ENCODE assay signal across 23 cellular contexts in the genomic region with DNA sequence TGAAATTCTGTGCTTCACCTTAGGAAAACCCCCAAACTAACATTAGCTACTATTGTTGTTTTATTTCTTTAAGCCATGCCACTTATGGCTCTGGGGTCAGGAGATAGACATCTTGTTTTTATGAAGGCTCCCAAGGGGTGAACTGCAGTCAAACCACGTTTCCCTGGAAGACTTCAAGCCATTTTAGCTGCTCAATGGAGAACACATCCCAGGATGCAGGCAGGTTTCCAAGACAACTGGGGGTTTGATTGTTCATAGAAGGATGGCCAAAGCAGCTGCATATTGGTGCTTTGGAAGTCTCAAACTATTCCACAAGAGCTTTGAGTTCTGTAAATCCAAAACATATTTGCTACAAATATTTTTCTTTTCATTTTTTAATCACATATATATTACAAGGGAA.
"Had no signal": no experiment of that assay in that cellular context is flagged by ENCODE, and none has a peak within 500 bp of the region (broad histone marks: within the 10 kb centered on the region; RNA-seq: fewer than 3 reads in every experiment).

No MANE protein-coding gene starts in this region.

- H3K9me3 ChIP-seq: SJCRH30 had no signal

- H3K36me3 ChIP-seq: SJCRH30 had no signal

- DNase-seq: Kasumi-1; MV-4-11; NCI-H1048; NCI-H1105; NCI-H1436 treated with DMSO at 0.1 percent for 48 hours; NCI-H1694; NCI-H187 treated with DMSO at 0.1 percent for 48 hours; NCI-H2029 treated with DMSO at 0.1 percent for 48 hours; NCI-H2171; NCI-H226; NCI-H510A; NCI-H524 treated with DMSO at 0.1 percent for 48 hours; NCI-H69; NK-92 treated with Interleukin-12 subunit alpha and Interleukin-12 subunit beta, amount 100 ng/mL, for 24 hours; PC-3; SHP77 treated with DMSO at 0.1 percent for 48 hours; SJCRH30 had no signal

- H3K27ac ChIP-seq: HL-60, KMS-11, SJCRH30, SK-N-MC had no signal

- ATAC-seq: K562, Panc1, PC-3, Right ventricle myocardium inferior had no signal

- H3K27me3 ChIP-seq: SJCRH30 had no signal

- H3K4me1 ChIP-seq: SJCRH30 had no signal

- H3K4me3 ChIP-seq: K562, SJCRH30, SK-N-MC had no signal
